In genomic region chr14:26597136-26598080, GRCh38 we compare ENCODE assay signal across 9 cellular contexts. TPM values are rescaled to one million over a fixed set of nuclear protein-coding genes. Genes with fewer than 3 reads are reported as not detected.
DNase-seq lines count a peak whose midpoint lies in the region; ATAC-seq, FAIRE-seq and TF ChIP-seq lines count a peak whose summit lies in the region.
"Had no signal": no experiment of that assay in that cellular context is flagged by ENCODE, and none has a peak within 500 bp of the region (broad histone marks: within the 10 kb centered on the region; RNA-seq: fewer than 3 reads in every experiment).

NOVA1 (minus strand) TSS chr14:26598033; CDS start chr14:26597436, 597 bp downstream.

- POLR2A ChIA-PET in CD8-positive, alpha-beta T cell (lab: Charles Lee), result no interaction called here

- H3K9me3 ChIP-seq in CD8-positive, alpha-beta T cell (ENCODE audit: low read length), result no peaks in the 10 kb centered on the region
- no peaks in the 10 kb centered on the region for H3K9me3 ChIP-seq in neuron (ENCODE audit: low read length)

- peak within 1 kb of the TSS; percentile 64 for H3K4me3 Mint-ChIP-seq in CD8-positive, alpha-beta T cell
- H3K4me3 Mint-ChIP-seq in glutamatergic neuron (ENCODE audit: unreplicated experiment), result peak within 1 kb of the TSS; percentile 97

- no peaks in the 10 kb centered on the region for H3K36me3 ChIP-seq in CD8-positive, alpha-beta T cell (ENCODE audit: insufficient read depth, low read length)
- no peaks in the 10 kb centered on the region for H3K36me3 ChIP-seq in neuron (ENCODE audit: insufficient read depth, low read length)

- CTCF ChIA-PET in CD8-positive, alpha-beta T cell (lab: Charles Lee), result no interaction called here

- TF ChIP-seq CTCF in CD8-positive, alpha-beta T cell (IDR thresholded peaks at IDR 0.05), result no peak
- TF ChIP-seq CTCF in VCaP (conservative IDR thresholded peaks at IDR 0.05) (no peak), glutamatergic neuron (IDR thresholded peaks at IDR 0.05; ENCODE audit: partially characterized antibody, unreplicated experiment) (no peak)

- H3K27ac ChIP-seq in CD8-positive, alpha-beta T cell (ENCODE audit: low read depth, low read length), result no peak within 1 kb of the TSS
- peak within 1 kb of the TSS; percentile 55; the same call in 1 of the 2 replicates for H3K27ac ChIP-seq in VCaP

- FAIRE-seq in HTR-8/SVneo (lab: Jason Lieb, UNC), result no peak

- H3K36me3 Mint-ChIP-seq in CD8-positive, alpha-beta T cell, result no peaks in the 10 kb centered on the region
- no peaks in the 10 kb centered on the region for H3K36me3 Mint-ChIP-seq in glutamatergic neuron (ENCODE audit: unreplicated experiment)

- peak within 1 kb of the TSS; percentile 64 for H2AFZ ChIP-seq in neuron (ENCODE audit: low read depth, low read length)

- no peaks in the 10 kb centered on the region for H3K4me1 ChIP-seq in CD8-positive, alpha-beta T cell (ENCODE audit: insufficient read depth, low read length)
- H3K4me1 ChIP-seq in neuron (ENCODE audit: insufficient read depth, low read length), result peaks cover 29% of the 10 kb centered on the region

- ATAC-seq in CD8-positive, alpha-beta T cell, result no peak
- ATAC-seq in HG03097 (IDR thresholded peaks at IDR 0.05; ENCODE audit: low FRiP score, unreplicated experiment) (no peak), GM21576 (IDR thresholded peaks at IDR 0.05; ENCODE audit: unreplicated experiment) (no peak)

- no peak within 1 kb of the TSS for H3K4me3 ChIP-seq in CD8-positive, alpha-beta T cell (ENCODE audit: low read depth, low read length)
- peak within 1 kb of the TSS; percentile 96 for H3K4me3 ChIP-seq in neuron (ENCODE audit: low read length)

- peak in 1 of 7 experiments; percentile 16 for DNase-seq in CD8-positive, alpha-beta T cell
- DNase-seq in HTR-8/SVneo (ENCODE audit: insufficient read length, low spot score), result peak; percentile 23
- peak; percentile 78 for DNase-seq in glutamatergic neuron
- DNase-seq in stimulated activated naive CD4-positive, alpha-beta T cell (lab: John Stamatoyannopoulos, UW), result no peak

- intact Hi-C loops in CD8-positive, alpha-beta T cell (cut with DNase I, micrococcal nuclease), result no loop called here

- peaks cover 23% of the 10 kb centered on the region for H3K27me3 Mint-ChIP-seq in CD8-positive, alpha-beta T cell (ENCODE audit: low read depth)
- peaks cover 13% of the 10 kb centered on the region for H3K27me3 Mint-ChIP-seq in glutamatergic neuron (ENCODE audit: unreplicated experiment)

- H3K27ac Mint-ChIP-seq in CD8-positive, alpha-beta T cell, result no peak within 1 kb of the TSS
- H3K27ac Mint-ChIP-seq in glutamatergic neuron (ENCODE audit: unreplicated experiment), result peak within 1 kb of the TSS; percentile 98

- no peaks in the 10 kb centered on the region for H3K27me3 ChIP-seq in CD8-positive, alpha-beta T cell (ENCODE audit: insufficient read depth, low read length)
- H3K27me3 ChIP-seq in neuron (ENCODE audit: insufficient read depth, low read length), result no peaks in the 10 kb centered on the region

- peaks cover 13% of the 10 kb centered on the region for H3K9me3 Mint-ChIP-seq in CD8-positive, alpha-beta T cell
- peaks cover 21% of the 10 kb centered on the region for H3K9me3 Mint-ChIP-seq in glutamatergic neuron (ENCODE audit: unreplicated experiment)

- no peaks in the 10 kb centered on the region for H3K4me1 Mint-ChIP-seq in CD8-positive, alpha-beta T cell (ENCODE audit: low read depth)
- H3K4me1 Mint-ChIP-seq in glutamatergic neuron (ENCODE audit: low read depth, unreplicated experiment), result peaks cover 21% of the 10 kb centered on the region

RNA-seq across cellular contexts. Expression of gene NOVA1, which starts in this region (rescaled TPM):
- not detected for total RNA-seq in CD8-positive, alpha-beta T cell
- total RNA-seq in glutamatergic neuron (ENCODE audit: unreplicated experiment), result 119 TPM
- total RNA-seq: mononuclear cell had no signal

Comparison
In these comparisons a context has a peak if more than half of its experiments do, and no peak if none do; other contexts are left out.
1. RNA of gene NOVA1 (total RNA-seq): 119 TPM in glutamatergic neuron (single experiment); not detected in CD8-positive, alpha-beta T cell; every median in the first group is over 100 times any median in the second.
2. DNase-seq: peak in HTR-8/SVneo (single experiment) and glutamatergic neuron (single experiment); none in stimulated activated naive CD4-positive, alpha-beta T cell (0 of 6).